ENCODE assay signal across 27 cellular contexts in genomic region chr22:44295406-44295805, GRCh38.
"Had no signal": no experiment of that assay in that cellular context is flagged by ENCODE, and none has a peak within 500 bp of the region (broad histone marks: within the 10 kb centered on the region; RNA-seq: fewer than 3 reads in every experiment).

No MANE protein-coding gene starts in this region.

- ATAC-seq: stimulated activated effector memory CD8-positive, alpha-beta T cell treated with anti-CD3 and anti-CD28 coated beads, Interleukin-12 subunit alpha, Interleukin-12 subunit beta, amount 100 ng/mL, for 72 hours; stimulated activated memory B cell treated with anti-CD40 and anti-IgM and Interleukin-4, amounts not matched to agents 10 μg/mL and 1 μg/mL and 100 μg/mL, for 72 hours; stimulated activated naive B cell treated with anti-CD40 and anti-IgM and Interleukin-4, amounts not matched to agents 10 μg/mL and 1 μg/mL and 100 μg/mL, for 72 hours; stimulated activated naive CD8-positive, alpha-beta T cell treated with anti-CD3 and anti-CD28 coated beads, Interleukin-15, amount 100 ng/mL, for 72 hours; stimulated activated naive CD8-positive, alpha-beta T cell treated with anti-CD3 and anti-CD28 coated beads, Interleukin-15, Interleukin-2, amounts not matched to agents 100 U/mL and 50 U/mL, for 24 hours; upper lobe of right lung had no signal

- DNase-seq: stimulated activated CD4-positive, alpha-beta T cell treated with anti-CD3 and anti-CD28 coated beads, Interleukin-2, amount 100 ng/mL, for 48 hours; stimulated activated CD4-positive, alpha-beta T cell treated with anti-CD3 and anti-CD28 coated beads, Interleukin-4, amount 100 ng/mL, for 1 hour; stimulated activated CD4-positive, alpha-beta T cell treated with anti-CD3 and anti-CD28 coated beads, Interleukin-4, amount 100 ng/mL, for 24 hours; stimulated activated CD4-positive, alpha-beta T cell treated with anti-CD3 and anti-CD28 coated beads, Interleukin-4, amount 100 ng/mL, for 4 hours; stimulated activated CD8-positive, alpha-beta memory T cell treated with anti-CD3 and anti-CD28 coated beads, Interleukin-4, amount 100 ng/mL, for 48 hours; stimulated activated naive B cell treated with anti-CD40 and anti-IgM and Interleukin-4, amounts not matched to agents 10 μg/mL and 1 μg/mL and 100 μg/mL, for 72 hours; stimulated activated naive CD4-positive, alpha-beta T cell; stimulated activated naive CD4-positive, alpha-beta T cell treated with Interleukin-2 at 50 U/mL for 16 hours; stimulated activated naive CD8-positive, alpha-beta T cell treated with anti-CD3 and anti-CD28 coated beads, Interleukin-15, amount 100 ng/mL, for 72 hours; stimulated activated naive CD8-positive, alpha-beta T cell treated with anti-CD3 and anti-CD28 coated beads, Interleukin-15, Interleukin-2, amounts not matched to agents 100 U/mL and 50 U/mL, for 24 hours; stomach; substantia nigra; testis; thyroid gland; tibial artery; transverse colon; trophoblast cell; upper lobe of left lung; upper lobe of right lung; uterus had no signal

- H3K27me3 ChIP-seq: testis, thyroid gland, tibial nerve, transverse colon, upper lobe of left lung, upper lobe of right lung, uterus, vagina had no signal

- H3K27ac ChIP-seq: stomach, suprapubic skin, testis, thoracic aorta, thyroid gland, tibial artery, tibial nerve, transverse colon, upper lobe of left lung, upper lobe of right lung, vagina had no signal

- H3K4me1 ChIP-seq: stomach, suprapubic skin, testis, thyroid gland, tibial artery, transverse colon, upper lobe of left lung, upper lobe of right lung had no signal

- H3K36me3 ChIP-seq: stomach, suprapubic skin, thoracic aorta, thyroid gland, tibial artery, tibial nerve, transverse colon, upper lobe of left lung, upper lobe of right lung, uterus, vagina had no signal

- H3K9me3 ChIP-seq: suprapubic skin, testis, thoracic aorta, thyroid gland, transverse colon, upper lobe of right lung, uterus, vagina had no signal

- H3K4me3 ChIP-seq: stomach, suprapubic skin, testis, thoracic aorta, thyroid gland, tibial artery, tibial nerve, transverse colon, upper lobe of left lung, upper lobe of right lung, uterus, vagina had no signal

- FAIRE-seq: urothelium cell line had no signal
